In the genomic region with DNA sequence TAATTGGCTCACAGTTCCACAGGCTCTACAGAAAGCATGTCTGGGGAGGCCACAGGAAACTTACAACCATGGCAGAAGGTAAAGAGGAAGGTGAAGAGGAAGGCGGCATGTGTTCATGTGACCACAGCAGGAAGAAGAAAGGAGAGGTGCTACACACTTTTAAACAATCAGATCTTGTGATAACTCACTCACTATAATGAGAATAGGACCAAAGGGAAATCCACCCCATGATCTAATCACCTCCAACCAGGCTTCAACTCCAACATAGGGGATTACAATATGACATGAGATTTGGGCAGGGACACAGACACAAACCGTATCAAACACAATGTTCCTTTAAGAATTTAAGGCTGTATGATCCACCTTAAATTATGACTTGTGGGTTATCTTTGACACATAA, we compare ENCODE assay signal across 14 cellular contexts. TPM values are rescaled to one million over a fixed set of nuclear protein-coding genes. Genes with fewer than 3 reads are reported as not detected.
DNase-seq lines count a peak whose midpoint lies in the region; ATAC-seq and TF ChIP-seq lines count a peak whose summit lies in the region.
"Had no signal": no experiment of that assay in that cellular context is flagged by ENCODE, and none has a peak within 500 bp of the region (broad histone marks: within the 10 kb centered on the region; RNA-seq: fewer than 3 reads in every experiment).

No MANE protein-coding gene starts in this region.

- no peaks in the 10 kb centered on the region for H3K36me3 ChIP-seq in CD4-positive, alpha-beta memory T cell (ENCODE audit: insufficient read depth, low read length)
- H3K36me3 ChIP-seq in HCT116 (ENCODE audit: control insufficient read depth in 1 of 2, insufficient read depth in 2 of 2, low read length in 2 of 2): no peaks in the 10 kb centered on the region
- H3K36me3 ChIP-seq: adrenal gland, heart right ventricle had no signal

- H3K27me3 ChIP-seq in CD4-positive, alpha-beta memory T cell (ENCODE audit: insufficient read depth, low read length): no peaks in the 10 kb centered on the region
- H3K27me3 ChIP-seq in HCT116 (ENCODE audit: insufficient read depth, low read length): no peaks in the 10 kb centered on the region
- H3K27me3 ChIP-seq: adrenal gland, heart right ventricle had no signal

- H3K27ac Mint-ChIP-seq in CD4-positive, alpha-beta memory T cell: peak overlapping the region; percentile 75 to 92 (median 86)
- H3K27ac Mint-ChIP-seq in activated CD8-positive, alpha-beta T cell treated with anti-CD3 and anti-CD28 coated beads, Interleukin-2, amount 10 ng/mL, durations not matched to agents 7 days and 5 days: peak overlapping the region; percentile 90
- peak overlapping the region; percentile 28 for H3K27ac Mint-ChIP-seq in memory B cell

- POLR2A ChIA-PET in CD4-positive, alpha-beta memory T cell (lab: Charles Lee; ENCODE audit: partially characterized antibody): no interaction called here
- POLR2A ChIA-PET in HCT116 (lab: Charles Lee): no interaction called here
- POLR2A ChIA-PET in activated CD8-positive, alpha-beta T cell treated with anti-CD3 and anti-CD28 coated beads, Interleukin-2, amount 10 ng/mL, durations not matched to agents 7 days and 5 days (lab: Charles Lee): interaction anchor here (1.4 kb wide), 1 partner anchor 11 kb away, joined by 4 read pairs; a partner anchor contains a TSS

- H3K27ac ChIP-seq in CD4-positive, alpha-beta memory T cell (ENCODE audit: low read depth, low read length): no peak overlapping the region
- no peak overlapping the region for H3K27ac ChIP-seq in HCT116 (ENCODE audit: low read depth, low read length)
- H3K27ac ChIP-seq: adrenal gland had no signal

- peaks cover 0 to 1% of the 10 kb centered on the region in 2 donors for H3K27me3 Mint-ChIP-seq in CD4-positive, alpha-beta memory T cell
- no peaks in the 10 kb centered on the region for H3K27me3 Mint-ChIP-seq in activated CD8-positive, alpha-beta T cell treated with anti-CD3 and anti-CD28 coated beads, Interleukin-2, amount 10 ng/mL, durations not matched to agents 7 days and 5 days (ENCODE audit: low read depth)
- no peaks in the 10 kb centered on the region for H3K27me3 Mint-ChIP-seq in memory B cell

- RAD21 ChIA-PET in HCT116 (lab: Charles Lee; ENCODE audit: low non-redundant PET in 1 of 2, low total read pairs in 2 of 2, uncharacterized antibody in 2 of 2, unreplicated experiment in 2 of 2): no interaction called here

- H3K4me3 Mint-ChIP-seq in CD4-positive, alpha-beta memory T cell: peak overlapping the region; percentile 29 to 88 (median 72)
- peak overlapping the region; percentile 54 for H3K4me3 Mint-ChIP-seq in activated CD8-positive, alpha-beta T cell treated with anti-CD3 and anti-CD28 coated beads, Interleukin-2, amount 10 ng/mL, durations not matched to agents 7 days and 5 days
- peak overlapping the region; percentile 49 for H3K4me3 Mint-ChIP-seq in memory B cell

- intact Hi-C loops in CD4-positive, alpha-beta memory T cell (cut with micrococcal nuclease): no loop called here
- intact Hi-C loops in HCT116 (cut with micrococcal nuclease) (no loop called here), left colon (cut with DNase I, micrococcal nuclease) (no loop called here)

- H3K9ac ChIP-seq in HCT116 (ENCODE audit: low read length): no peak overlapping the region

- no peaks in the 10 kb centered on the region for H3K9me3 ChIP-seq in CD4-positive, alpha-beta memory T cell (ENCODE audit: control insufficient read depth in 1 of 2, low read length in 2 of 2)
- H3K9me3 ChIP-seq in HCT116 (ENCODE audit: control insufficient read depth in 1 of 2, insufficient read depth in 1 of 2, low read depth in 1 of 2, low read length in 2 of 2): no peaks in the 10 kb centered on the region
- H3K9me3 ChIP-seq: adrenal gland, heart right ventricle had no signal

- no peaks in the 10 kb centered on the region; the same call in 1 of the 2 replicates for H3K9me2 ChIP-seq in HCT116 (ENCODE audit: insufficient read depth)

- CTCF ChIA-PET in CD4-positive, alpha-beta memory T cell (lab: Charles Lee; ENCODE audit: partially characterized antibody): no interaction called here
- CTCF ChIA-PET in HCT116 (lab: Charles Lee): no interaction called here
- CTCF ChIA-PET in activated CD8-positive, alpha-beta T cell treated with anti-CD3 and anti-CD28 coated beads, Interleukin-2, amount 10 ng/mL, durations not matched to agents 7 days and 5 days (lab: Charles Lee): interaction anchor here (0.8 to 1.2 kb wide), 2 partner anchors 10 to 12 kb away, joined by 3 to 4 read pairs; no protein-coding TSS in a partner anchor

- no TSS peak for BruUV-seq in HCT116 (replicated peaks; lab: Mats Ljungman, UMichigan)

- H3K4me1 ChIP-seq in CD4-positive, alpha-beta memory T cell (ENCODE audit: insufficient read depth, low read length): peaks cover 25% of the 10 kb centered on the region
- H3K4me1 ChIP-seq in HCT116 (ENCODE audit: control insufficient read depth in 1 of 2, insufficient read depth in 2 of 2, low read length in 2 of 2): peaks cover 0 to 9% of the 10 kb centered on the region in 2 experiments; a peak in 2 of 4 replicates
- H3K4me1 ChIP-seq: adrenal gland had no signal

- no peaks in the 10 kb centered on the region for H4K20me1 ChIP-seq in HCT116 (ENCODE audit: insufficient read depth)

- no peak for TF ChIP-seq POLR2A in HCT116 (IDR thresholded peaks at IDR 0.05; ENCODE audit: borderline replicate concordance, extremely low read depth, insufficient read depth, insufficient read length)

- DNase-seq in CD4-positive, alpha-beta memory T cell: peak; percentile 42 to 56 (median 49)
- DNase-seq in HCT116 (ENCODE audit: low read depth, low spot score): no peak
- DNase-seq in activated CD8-positive, alpha-beta T cell treated with anti-CD3 and anti-CD28 coated beads, Interleukin-2, amount 10 ng/mL, durations not matched to agents 7 days and 5 days: peak; percentile 46
- no peak for DNase-seq in memory B cell (ENCODE audit: low spot score in 2 of 2)
- DNase-seq in stimulated activated CD4-positive, alpha-beta T cell treated with anti-CD3 and anti-CD28 coated beads, Interleukin-4, amount 100 ng/mL, for 4 hours: no peak
- DNase-seq in NCI-H1092 (lab: John Stamatoyannopoulos, UW): no peak
- DNase-seq in left colon: no peak
- DNase-seq: adrenal gland; heart right ventricle; Karpas-422; NCI-H1694 treated with DMSO at 0.1 percent for 48 hours; retina; stimulated activated CD4-positive, alpha-beta T cell treated with anti-CD3 and anti-CD28 coated beads, Interleukin-2, amount 100 ng/mL, for 24 hours had no signal

- no peaks in the 10 kb centered on the region for H3K9me3 Mint-ChIP-seq in CD4-positive, alpha-beta memory T cell
- H3K9me3 Mint-ChIP-seq in activated CD8-positive, alpha-beta T cell treated with anti-CD3 and anti-CD28 coated beads, Interleukin-2, amount 10 ng/mL, durations not matched to agents 7 days and 5 days (ENCODE audit: insufficient read depth): peaks cover 6% of the 10 kb centered on the region
- no peaks in the 10 kb centered on the region for H3K9me3 Mint-ChIP-seq in memory B cell

- H3K4me3 ChIP-seq in CD4-positive, alpha-beta memory T cell (ENCODE audit: low read length in 2 of 2): no peak overlapping the region
- no peak overlapping the region for H3K4me3 ChIP-seq in HCT116 (replicated peaks in 1 of 2; ENCODE audit: low read depth in 1 of 2, low read length in 2 of 2)
- H3K4me3 ChIP-seq: adrenal gland, heart right ventricle had no signal

- H3K36me3 Mint-ChIP-seq in CD4-positive, alpha-beta memory T cell: no peaks in the 10 kb centered on the region
- H3K36me3 Mint-ChIP-seq in activated CD8-positive, alpha-beta T cell treated with anti-CD3 and anti-CD28 coated beads, Interleukin-2, amount 10 ng/mL, durations not matched to agents 7 days and 5 days (ENCODE audit: low read depth): peaks cover 17% of the 10 kb centered on the region
- H3K36me3 Mint-ChIP-seq in memory B cell: peaks cover 2% of the 10 kb centered on the region

- peaks cover 13 to 31% (median 21%) of the 10 kb centered on the region in 4 donors for H3K4me1 Mint-ChIP-seq in CD4-positive, alpha-beta memory T cell
- H3K4me1 Mint-ChIP-seq in activated CD8-positive, alpha-beta T cell treated with anti-CD3 and anti-CD28 coated beads, Interleukin-2, amount 10 ng/mL, durations not matched to agents 7 days and 5 days (ENCODE audit: low read depth): peaks cover 28% of the 10 kb centered on the region
- H3K4me1 Mint-ChIP-seq in memory B cell: peaks cover 9% of the 10 kb centered on the region

- no peak overlapping the region for H3K4me2 ChIP-seq in HCT116 (ENCODE audit: low read length)

- no peak for TF ChIP-seq RAD21 in HCT116 (IDR thresholded peaks at IDR 0.05; ENCODE audit: low read depth)

- H2AFZ ChIP-seq in HCT116 (ENCODE audit: low read depth, low read length, poor library complexity, severe bottlenecking): peak overlapping the region; percentile 3

- H3K79me2 ChIP-seq in HCT116 (ENCODE audit: insufficient read depth, low read length): no peaks in the 10 kb centered on the region

- no peak for TF ChIP-seq CTCF in HCT116 (IDR thresholded peaks at IDR 0.05 in 2 of 3, conservative IDR thresholded peaks at IDR 0.05 in 1 of 3; ENCODE audit: borderline replicate concordance in 1 of 3, insufficient read depth in 1 of 3, low read depth in 2 of 3, low read length in 2 of 3)

- ATAC-seq in HCT116: no peak
- peak; percentile 80 for ATAC-seq in activated CD8-positive, alpha-beta T cell treated with anti-CD3 and anti-CD28 coated beads, Interleukin-2, amount 10 ng/mL, durations not matched to agents 7 days and 5 days
- peak; percentile 73 for ATAC-seq in memory B cell (ENCODE audit: low read depth)
- ATAC-seq in left colon: no peak
- ATAC-seq: esophagus mucosa, heart right ventricle had no signal

TF ChIP-seq in HCT116, 20 proteins besides CTCF, POLR2A, EP300 and RAD21 (continues in another document):
- TF ChIP-seq JUND (IDR thresholded peaks at IDR 0.05): no peak

RNA-seq across cellular contexts. Expression of a gene that starts 10.5 kb away (rescaled TPM):
- total RNA-seq in CD4-positive, alpha-beta memory T cell: 10 to 100 TPM; 16.9 to 18.4 TPM
- 10 to 100 TPM; 20.0 to 20.5 TPM for polyA plus RNA-seq in CD4-positive, alpha-beta memory T cell
- 48.6 TPM for total RNA-seq in HCT116 (2021; ENCODE audit: unreplicated experiment)
- 20.3 and 22.8 TPM in 2 replicates for polyA plus RNA-seq in HCT116 (2012)
- total RNA-seq in activated CD8-positive, alpha-beta T cell treated with anti-CD3 and anti-CD28 coated beads, Interleukin-2, amount 10 ng/mL, durations not matched to agents 7 days and 5 days: 10 to 100 TPM; 49.2 to 54.5 TPM
- 10 to 100 TPM; 28.2 to 29.8 TPM for total RNA-seq in left colon

Comparison
In these comparisons a context has a peak if more than half of its experiments do, and no peak if none do; other contexts are left out.
1. DNase-seq: peak in CD4-positive, alpha-beta memory T cell (5 of 5) and activated CD8-positive, alpha-beta T cell treated with anti-CD3 and anti-CD28 coated beads, Interleukin-2, amount 10 ng/mL, durations not matched to agents 7 days and 5 days (single experiment); none in HCT116 (single experiment), memory B cell (0 of 2), stimulated activated CD4-positive, alpha-beta T cell treated with anti-CD3 and anti-CD28 coated beads, Interleukin-4, amount 100 ng/mL, for 4 hours (0 of 2), NCI-H1092 (single experiment) and left colon (0 of 2).
2. H3K27ac Mint-ChIP-seq: peak in every context shown above with its lines; median percentile 90 in activated CD8-positive, alpha-beta T cell treated with anti-CD3 and anti-CD28 coated beads, Interleukin-2, amount 10 ng/mL, durations not matched to agents 7 days and 5 days; 86 in CD4-positive, alpha-beta memory T cell; 28 in memory B cell.
3. ATAC-seq: peak in activated CD8-positive, alpha-beta T cell treated with anti-CD3 and anti-CD28 coated beads, Interleukin-2, amount 10 ng/mL, durations not matched to agents 7 days and 5 days (single experiment) and memory B cell (single experiment); none in HCT116 (single experiment) and left colon (single experiment).
4. Peak in every context shown above with its lines, with median percentiles within 50 percentile points of each other: H3K4me3 Mint-ChIP-seq.